In genomic region chr1:36653850-36654249, GRCh38 we compare ENCODE assay signal across 11 cellular contexts.
DNase-seq lines count a peak whose midpoint lies in the region; ATAC-seq, FAIRE-seq and TF ChIP-seq lines count a peak whose summit lies in the region.
"Had no signal": no experiment of that assay in that cellular context is flagged by ENCODE, and none has a peak within 500 bp of the region (broad histone marks: within the 10 kb centered on the region; RNA-seq: fewer than 3 reads in every experiment).

No MANE protein-coding gene starts in this region.

- no peak overlapping the region for H2AK5ac ChIP-seq in H1 (ENCODE audit: low read depth, low read length)

- no peak for TF ChIP-seq CTCF in H1 (IDR thresholded peaks at IDR 0.05; ENCODE audit: control extremely low read depth in 1 of 3, insufficient read depth in 1 of 3, low read depth in 1 of 3, low read length in 3 of 3)
- no peak for TF ChIP-seq CTCF in nephron progenitor cell (IDR thresholded peaks at IDR 0.05)

- H3K4me1 Mint-ChIP-seq in nephron progenitor cell: peaks cover 29% of the 10 kb centered on the region

- TF ChIP-seq POLR2A in H1 (IDR thresholded peaks at IDR 0.05; ENCODE audit: control extremely low read depth in 1 of 2, low read depth in 2 of 2, low read length in 2 of 2): no peak

- no peak overlapping the region for H3K4me3 ChIP-seq in H1 (ENCODE audit: extremely low read depth in 1 of 4, insufficient read depth in 2 of 4, low read depth in 3 of 4, low read length in 4 of 4)
- H3K4me3 ChIP-seq: SJCRH30 had no signal

- H3K79me1 ChIP-seq in H1 (ENCODE audit: low read depth, low read length): no peaks in the 10 kb centered on the region

- no peak overlapping the region for H2BK5ac ChIP-seq in H1 (ENCODE audit: low read depth, low read length)

- H3K27ac ChIP-seq in H1 (ENCODE audit: low read depth, low read length): no peak overlapping the region
- H3K27ac ChIP-seq: SJCRH30 had no signal

- CTCF ChIA-PET in H1 (lab: Charles Lee; ENCODE audit: partially characterized antibody): interaction anchor here (0.6 to 19.8 kb wide), 6 partner anchors 9 to 70 kb away, joined by 3 to 303 read pairs (median 5); no protein-coding TSS in a partner anchor

- TF ChIP-seq EP300 in H1 (IDR thresholded peaks at IDR 0.05; ENCODE audit: borderline replicate concordance in 1 of 2, low read depth in 2 of 2, low read length in 2 of 2): no peak

- H3K27ac Mint-ChIP-seq in nephron progenitor cell: peak overlapping the region; percentile 20
- H3K27ac Mint-ChIP-seq: progenitor cell of endocrine pancreas had no signal

- H4K91ac ChIP-seq in H1 (replicated peaks; ENCODE audit: insufficient read length, low read length): no peak overlapping the region

- no peak overlapping the region for H2BK12ac ChIP-seq in H1 (ENCODE audit: low read depth, low read length)

- POLR2A ChIA-PET in H1 (lab: Charles Lee; ENCODE audit: partially characterized antibody): no interaction called here

- 85% methylated on average over 8 of the region's 8 CpGs; no CpG with 5 or more reads in 1 of the 2 experiments for WGBS in H1 (ENCODE audit: extremely low coverage in 1 of 2, insufficient coverage in 1 of 2, insufficient read length in 1 of 2, insufficient replicate concordance in 2 of 2, low coverage in 1 of 2, low lambda C conversion rate in 2 of 2, missing lambda C conversion rate in 1 of 2), 2 experiments

- DNase-seq in DMS79 treated with DMSO at 0.1 percent for 48 hours (lab: John Stamatoyannopoulos, UW) (peak; percentile 87), NCI-H1694 treated with DMSO at 0.1 percent for 48 hours (lab: John Stamatoyannopoulos, UW) (peak; percentile 66), H1 (ENCODE audit: low read depth in 1 of 2, low spot score in 2 of 2) (no peak), nephron progenitor cell (no peak), activated gamma-delta T cell treated with Interleukin-2 at 50 U/mL for 16 hours (no peak)
- DNase-seq: SJCRH30 had no signal

- no peak overlapping the region for H3K4ac ChIP-seq in H1 (replicated peaks; ENCODE audit: insufficient read length, low read depth, low read length)

- no peak overlapping the region for H4K5ac ChIP-seq in H1 (ENCODE audit: insufficient read length, low read depth, low read length)

- TF ChIP-seq RAD21 in H1 (IDR thresholded peaks at IDR 0.05 in 1 of 2, conservative IDR thresholded peaks at IDR 0.05 in 1 of 2; ENCODE audit: low read depth in 2 of 2, low read length in 2 of 2): peak; percentile 9 to 15; a peak in 1 of 4 replicates

- H3K9me3 Mint-ChIP-seq in nephron progenitor cell: no peaks in the 10 kb centered on the region
- H3K9me3 Mint-ChIP-seq: central memory CD8-positive, alpha-beta T cell had no signal

- no peaks in the 10 kb centered on the region; a peak in 1 of 7 replicates for H3K4me1 ChIP-seq in H1 (replicated peaks in 1 of 4; ENCODE audit: control insufficient read depth in 3 of 4, insufficient read depth in 4 of 4, low read length in 3 of 4)
- H3K4me1 ChIP-seq: SJCRH30 had no signal

- H3K36me3 ChIP-seq in H1 (ENCODE audit: control insufficient read depth in 2 of 4, insufficient read depth in 4 of 4, low read length in 3 of 4): no peaks in the 10 kb centered on the region
- H3K36me3 ChIP-seq: SJCRH30 had no signal

- H3K27me3 Mint-ChIP-seq in nephron progenitor cell (ENCODE audit: low read depth, poor library complexity): peaks cover 56% of the 10 kb centered on the region

- H3K56ac ChIP-seq in H1 (replicated peaks; ENCODE audit: insufficient read length, low read depth, low read length): no peak overlapping the region

- no peak for ATAC-seq in GM21529 (IDR thresholded peaks at IDR 0.05; ENCODE audit: unreplicated experiment)
- no peak for ATAC-seq in HG03469 (IDR thresholded peaks at IDR 0.05; ENCODE audit: unreplicated experiment)
- no peak for ATAC-seq in HG03439 (IDR thresholded peaks at IDR 0.05; ENCODE audit: unreplicated experiment)

- peaks cover 0 to 2% (median 0%) of the 10 kb centered on the region in 4 experiments; a peak in 3 of 7 replicates for H3K27me3 ChIP-seq in H1 (replicated peaks in 1 of 4; ENCODE audit: control insufficient read depth in 3 of 4, extremely low read depth in 1 of 4, insufficient read depth in 3 of 4, low read length in 3 of 4)

- no peak overlapping the region for H3K23ac ChIP-seq in H1 (ENCODE audit: insufficient read length)

- no peak overlapping the region for H3K9ac ChIP-seq in H1 (replicated peaks in 1 of 4; ENCODE audit: extremely low read depth in 1 of 4, low read depth in 3 of 4, low read length in 3 of 4)

- H4K20me1 ChIP-seq in H1 (replicated peaks in 1 of 2; ENCODE audit: control insufficient read depth in 1 of 2, insufficient read depth in 2 of 2, low read length in 2 of 2): no peaks in the 10 kb centered on the region

- no peaks in the 10 kb centered on the region for H3K9me3 ChIP-seq in H1 (ENCODE audit: insufficient read depth in 2 of 2, low read depth in 1 of 2, low read length in 1 of 2)
- H3K9me3 ChIP-seq: SJCRH30 had no signal

- H3K4me2 ChIP-seq in H1 (ENCODE audit: insufficient read depth in 1 of 2, low read depth in 2 of 2, low read length in 2 of 2): no peak overlapping the region

- no peaks in the 10 kb centered on the region for H3K36me3 Mint-ChIP-seq in nephron progenitor cell (ENCODE audit: low read depth)

- H2BK20ac ChIP-seq in H1 (ENCODE audit: low read length): peak overlapping the region; percentile 35; the same call in 1 of the 2 replicates

- no peak overlapping the region for H4K8ac ChIP-seq in H1 (ENCODE audit: extremely low read depth, insufficient read depth, low read length)

- H3K4me3 Mint-ChIP-seq in nephron progenitor cell: no peak overlapping the region
- H3K4me3 Mint-ChIP-seq: central memory CD8-positive, alpha-beta T cell had no signal

- H3K14ac ChIP-seq in H1 (ENCODE audit: insufficient read length): no peak overlapping the region

- H2BK15ac ChIP-seq in H1 (ENCODE audit: low read length): 0 out of 2 replicates have a peak overlapping the region, but pooled peaks have one; percentile 18

- H3K18ac ChIP-seq in H1 (ENCODE audit: extremely low read depth, low read length): no peak overlapping the region

- H3K23me2 ChIP-seq in H1 (ENCODE audit: low read depth, low read length): no peaks in the 10 kb centered on the region

- H3K79me2 ChIP-seq in H1 (ENCODE audit: control insufficient read depth in 1 of 2, insufficient read depth in 2 of 2, low read length in 2 of 2): no peaks in the 10 kb centered on the region

- FAIRE-seq in H1 (lab: Jason Lieb, UNC): no peak

- no peak overlapping the region for H2AFZ ChIP-seq in H1 (ENCODE audit: low read length)

- H2BK120ac ChIP-seq in H1 (replicated peaks; ENCODE audit: low read depth, low read length): no peak overlapping the region

TF ChIP-seq in H1, 55 proteins besides CTCF, POLR2A, EP300 and RAD21:
- no peak for TF ChIP-seq EGR1 (IDR thresholded peaks at IDR 0.05; ENCODE audit: borderline replicate concordance, low read depth, low read length)
- no peak for TF ChIP-seq SAP30 (IDR thresholded peaks at IDR 0.05; ENCODE audit: insufficient read depth, insufficient replicate concordance, low read length)
- TF ChIP-seq KDM1A (IDR thresholded peaks at IDR 0.05; ENCODE audit: borderline replicate concordance, low read length): no peak
- TF ChIP-seq CTBP2 (IDR thresholded peaks at IDR 0.05; ENCODE audit: borderline replicate concordance, insufficient read depth, insufficient read length, low read length): no peak
- TF ChIP-seq ATF2 (IDR thresholded peaks at IDR 0.05; ENCODE audit: low read length): no peak
- TF ChIP-seq TEAD4 (IDR thresholded peaks at IDR 0.05; ENCODE audit: low read depth, low read length): no peak
- TF ChIP-seq TBP (IDR thresholded peaks at IDR 0.05; ENCODE audit: low read depth, low read length): no peak
- no peak for TF ChIP-seq FOSL1 (IDR thresholded peaks at IDR 0.05; ENCODE audit: insufficient read depth, low read depth, low read length)
- TF ChIP-seq, protein P1, sequence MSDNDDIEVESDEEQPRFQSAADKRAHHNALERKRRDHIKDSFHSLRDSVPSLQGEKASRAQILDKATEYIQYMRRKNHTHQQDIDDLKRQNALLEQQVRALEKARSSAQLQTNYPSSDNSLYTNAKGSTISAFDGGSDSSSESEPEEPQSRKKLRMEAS (IDR thresholded peaks at IDR 0.05): no peak
- no peak for TF ChIP-seq TAF7 (optimal IDR thresholded peaks at IDR 0.05; ENCODE audit: borderline replicate concordance, low read depth, low read length)
- TF ChIP-seq CHD1 (IDR thresholded peaks at IDR 0.05; ENCODE audit: low read depth, low read length): no peak
- no peak for TF ChIP-seq ZNF274 (IDR thresholded peaks at IDR 0.05; ENCODE audit: borderline replicate concordance, extremely low read depth, low read length)
- no peak for TF ChIP-seq SIN3A (conservative IDR thresholded peaks at IDR 0.05 in 1 of 2, IDR thresholded peaks at IDR 0.05 in 1 of 2; ENCODE audit: low read depth in 1 of 2, low read length in 2 of 2)
- TF ChIP-seq TAF1 (IDR thresholded peaks at IDR 0.05; ENCODE audit: low read depth, low read length): no peak
- no peak for TF ChIP-seq SIRT6 (IDR thresholded peaks at IDR 0.05; ENCODE audit: low read length)
- TF ChIP-seq CREB1 (IDR thresholded peaks at IDR 0.05): no peak
- no peak for TF ChIP-seq PHF8 (conservative IDR thresholded peaks at IDR 0.05; ENCODE audit: low read depth, low read length)
- no peak for TF ChIP-seq POU5F1 (IDR thresholded peaks at IDR 0.05; ENCODE audit: low read depth, low read length)
- TF ChIP-seq SRF (IDR thresholded peaks at IDR 0.05; ENCODE audit: low read depth, low read length): no peak

Comparison
In these comparisons a context has a peak if more than half of its experiments do, and no peak if none do; other contexts are left out.
1. DNase-seq: peak in DMS79 treated with DMSO at 0.1 percent for 48 hours (single experiment) and NCI-H1694 treated with DMSO at 0.1 percent for 48 hours (single experiment); none in H1 (0 of 2), nephron progenitor cell (single experiment) and activated gamma-delta T cell treated with Interleukin-2 at 50 U/mL for 16 hours (single experiment).